Comparison of ENCODE assay signal across 2 cellular contexts in the genomic region with DNA sequence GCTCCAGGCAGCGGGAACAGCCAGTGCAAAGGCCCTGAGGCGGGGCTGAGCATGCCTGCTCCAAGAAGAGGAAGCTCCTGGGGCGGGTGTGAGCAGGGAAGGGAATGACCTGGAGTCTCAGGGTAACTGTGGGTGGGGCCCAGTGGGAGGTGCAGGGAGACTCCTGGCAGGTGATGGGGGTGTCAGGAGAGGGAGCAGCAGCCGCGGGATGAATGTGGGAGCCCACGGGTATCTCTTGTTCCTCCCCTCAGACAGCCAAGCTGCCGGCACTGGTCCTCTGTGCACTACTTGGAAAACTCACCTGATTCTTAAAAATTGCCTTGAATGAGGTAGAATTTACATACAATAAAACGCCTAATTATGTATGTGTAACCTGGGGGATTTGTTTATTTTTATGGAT. TPM values are rescaled to one million over a fixed set of nuclear protein-coding genes. Genes with fewer than 3 reads are reported as not detected.
"Had no signal": no experiment of that assay in that cellular context is flagged by ENCODE, and none has a peak within 500 bp of the region (broad histone marks: within the 10 kb centered on the region; RNA-seq: fewer than 3 reads in every experiment).

No MANE protein-coding gene starts in this region.

RNA-seq across cellular contexts. Expression of gene CST1, which starts 26.6 kb away (rescaled TPM):
- total RNA-seq: G401, GM12878 had no signal
- polyA plus RNA-seq: GM12878 had no signal

RNA-seq across cellular contexts. Expression of gene CST2, which starts 49.1 kb away (rescaled TPM):
- total RNA-seq: G401, GM12878 had no signal
- polyA plus RNA-seq: GM12878 had no signal
